Comparison of ENCODE assay signal across 8 cellular contexts in genomic region chr4:152591361-152591760, GRCh38. TPM values are rescaled to one million over a fixed set of nuclear protein-coding genes. Genes with fewer than 3 reads are reported as not detected.
DNase-seq lines count a peak whose midpoint lies in the region; ATAC-seq and TF ChIP-seq lines count a peak whose summit lies in the region.

No MANE protein-coding gene starts in this region.

- no peak for TF ChIP-seq POLR2A in heart left ventricle (IDR thresholded peaks at IDR 0.05)

- no peak for TF ChIP-seq CTCF in heart left ventricle (IDR thresholded peaks at IDR 0.05)
- no peak for TF ChIP-seq CTCF in retinal pigment epithelial cell (conservative IDR thresholded peaks at IDR 0.05; ENCODE audit: low read depth, low read length)

- H3K4me1 Mint-ChIP-seq in activated T-helper 2 cell treated with anti-CD3 and anti-CD28 coated beads, Interferon-gamma antibody, Interleukin-2, Interleukin-4, amounts not matched to agents 10 μg/mL and 5 μg/mL and 100 μg/mL, durations not matched to agents 14 hours and 24 hours and 36 hours (ENCODE audit: low read depth): peaks cover 9% of the 10 kb centered on the region

- peak; percentile 71 to 94 (median 79) for ATAC-seq in heart left ventricle
- no peak for ATAC-seq in HG02642 (IDR thresholded peaks at IDR 0.05; ENCODE audit: poor library complexity, unreplicated experiment)

- no peaks in the 10 kb centered on the region for H3K9me3 Mint-ChIP-seq in activated T-helper 2 cell treated with anti-CD3 and anti-CD28 coated beads, Interferon-gamma antibody, Interleukin-2, Interleukin-4, amounts not matched to agents 10 μg/mL and 5 μg/mL and 100 μg/mL, durations not matched to agents 14 hours and 24 hours and 36 hours

- H3K4me3 ChIP-seq in heart left ventricle (peak overlapping the region in 9 of 12 donors; percentile 15 to 36 (median 19)), retinal pigment epithelial cell (ENCODE audit: low read length) (peak overlapping the region; percentile 26)

- H3K4me3 Mint-ChIP-seq in activated T-helper 2 cell treated with anti-CD3 and anti-CD28 coated beads, Interferon-gamma antibody, Interleukin-2, Interleukin-4, amounts not matched to agents 10 μg/mL and 5 μg/mL and 100 μg/mL, durations not matched to agents 14 hours and 24 hours and 36 hours (ENCODE audit: low read depth): no peak overlapping the region

- H3K27ac Mint-ChIP-seq in activated T-helper 2 cell treated with anti-CD3 and anti-CD28 coated beads, Interferon-gamma antibody, Interleukin-2, Interleukin-4, amounts not matched to agents 10 μg/mL and 5 μg/mL and 100 μg/mL, durations not matched to agents 14 hours and 24 hours and 36 hours: no peak overlapping the region

- peaks cover 0 to 12% (median 3%) of the 10 kb centered on the region in 12 donors for H3K4me1 ChIP-seq in heart left ventricle

- intact Hi-C loops in activated T-helper 2 cell treated with anti-CD3 and anti-CD28 coated beads, Interferon-gamma antibody, Interleukin-2, Interleukin-4, amounts not matched to agents 10 μg/mL and 5 μg/mL and 100 μg/mL, durations not matched to agents 14 hours and 24 hours and 36 hours (cut with micrococcal nuclease): no loop called here
- intact Hi-C loops in heart left ventricle (cut with DNase I): no loop called here

- peaks cover 14% of the 10 kb centered on the region for H3K27me3 Mint-ChIP-seq in activated T-helper 2 cell treated with anti-CD3 and anti-CD28 coated beads, Interferon-gamma antibody, Interleukin-2, Interleukin-4, amounts not matched to agents 10 μg/mL and 5 μg/mL and 100 μg/mL, durations not matched to agents 14 hours and 24 hours and 36 hours (ENCODE audit: low read depth)

- peak overlapping the region in 1 of 12 donors; percentile 34 for H3K27ac ChIP-seq in heart left ventricle

- no peaks in the 10 kb centered on the region for H3K27me3 ChIP-seq in heart left ventricle

- H3K9me3 ChIP-seq in heart left ventricle: no peaks in the 10 kb centered on the region

- WGBS in heart left ventricle, 4 donors: 2 to 6% (median 5%) methylated on average over 10 to 13 of the region's 13 CpGs

- no peaks in the 10 kb centered on the region for H3K36me3 Mint-ChIP-seq in activated T-helper 2 cell treated with anti-CD3 and anti-CD28 coated beads, Interferon-gamma antibody, Interleukin-2, Interleukin-4, amounts not matched to agents 10 μg/mL and 5 μg/mL and 100 μg/mL, durations not matched to agents 14 hours and 24 hours and 36 hours (ENCODE audit: low read depth)

- DNase-seq in AG20443 (ENCODE audit: low spot score): peak; percentile 62
- peak; percentile 65 for DNase-seq in NCI-H1694 (lab: John Stamatoyannopoulos, UW)
- DNase-seq in activated T-helper 2 cell treated with anti-CD3 and anti-CD28 coated beads, Interferon-gamma antibody, Interleukin-2, Interleukin-4, amounts not matched to agents 10 μg/mL and 5 μg/mL and 100 μg/mL, durations not matched to agents 14 hours and 24 hours and 36 hours (ENCODE audit: low spot score): peak; percentile 17
- peak; percentile 27 to 73 (median 61) for DNase-seq in heart left ventricle
- no peak for DNase-seq in retinal pigment epithelial cell (ENCODE audit: low read depth)
- DNase-seq in T1000 (lab: John Stamatoyannopoulos, UW): no peak
- DNase-seq in SKM-1 (lab: John Stamatoyannopoulos, UW; ENCODE audit: unreplicated experiment): no peak

- no peaks in the 10 kb centered on the region for H3K36me3 ChIP-seq in heart left ventricle

RNA-seq across cellular contexts. Expression of gene FBXW7, which starts 55.5 kb away (rescaled TPM):
- 37.8 and 47.3 TPM in 2 replicates for total RNA-seq in activated T-helper 2 cell treated with anti-CD3 and anti-CD28 coated beads, Interferon-gamma antibody, Interleukin-2, Interleukin-4, amounts not matched to agents 10 μg/mL and 5 μg/mL and 100 μg/mL, durations not matched to agents 14 hours and 24 hours and 36 hours
- 10 to 100 TPM; 37.2 to 74.1 (median 65.6) TPM for total RNA-seq in heart left ventricle
- 10 to 100 TPM; 20.6 to 29.1 TPM for polyA plus RNA-seq in heart left ventricle

Comparison
In these comparisons a context has a peak if more than half of its experiments do, and no peak if none do; other contexts are left out.
1. DNase-seq: peak in AG20443 (single experiment), NCI-H1694 (single experiment), activated T-helper 2 cell treated with anti-CD3 and anti-CD28 coated beads, Interferon-gamma antibody, Interleukin-2, Interleukin-4, amounts not matched to agents 10 μg/mL and 5 μg/mL and 100 μg/mL, durations not matched to agents 14 hours and 24 hours and 36 hours (single experiment) and heart left ventricle (5 of 5); none in retinal pigment epithelial cell (single experiment), T1000 (single experiment) and SKM-1 (single experiment).